In genomic region chr22:46171940-46172339, GRCh38 we compare ENCODE assay signal across 12 cellular contexts. TPM values are rescaled to one million over a fixed set of nuclear protein-coding genes. Genes with fewer than 3 reads are reported as not detected.
DNase-seq lines count a peak whose midpoint lies in the region; ATAC-seq, FAIRE-seq and TF ChIP-seq lines count a peak whose summit lies in the region.
"Had no signal": no experiment of that assay in that cellular context is flagged by ENCODE, and none has a peak within 500 bp of the region (broad histone marks: within the 10 kb centered on the region; RNA-seq: fewer than 3 reads in every experiment).

No MANE protein-coding gene starts in this region.

- ATAC-seq in GM21423 (IDR thresholded peaks at IDR 0.05; ENCODE audit: unreplicated experiment), result no peak
- no peak for ATAC-seq in HG03457 (IDR thresholded peaks at IDR 0.05; ENCODE audit: unreplicated experiment)

- no peak for FAIRE-seq in GM12891 (lab: Jason Lieb, UNC)
- FAIRE-seq: endothelial cell of umbilical vein had no signal

- TF ChIP-seq POLR2A in GM12891 (IDR thresholded peaks at IDR 0.05; ENCODE audit: low read depth, low read length), result no peak

- DNase-seq in AG08396 (ENCODE audit: low spot score), result peak; percentile 44
- DNase-seq in HT1080 (ENCODE audit: low read depth), result peak; percentile 90
- peak; percentile 27 for DNase-seq in amniotic stem cell (lab: John Stamatoyannopoulos, UW)
- DNase-seq in hepatic stellate cell (ENCODE audit: low spot score), result peak; percentile 31
- DNase-seq in D341Med (ENCODE audit: low spot score), result no peak
- no peak for DNase-seq in GM12891 (ENCODE audit: insufficient read length, low spot score)
- DNase-seq: activated T-cell treated with anti-CD3 and anti-CD28 coated beads for 4 hours; NCI-H1092 treated with DMSO at 0.1 percent for 48 hours; stimulated activated CD4-positive, alpha-beta T cell treated with anti-CD3 and anti-CD28 coated beads, Interleukin-4, amount 100 ng/mL, for 1 hour had no signal

TF ChIP-seq in GM12891, 5 proteins besides CTCF, POLR2A, EP300 and RAD21:
- TF ChIP-seq PAX5 (IDR thresholded peaks at IDR 0.05; ENCODE audit: insufficient read depth, low read length, severe bottlenecking) (no peak), TAF1 (IDR thresholded peaks at IDR 0.05; ENCODE audit: low read depth, low read length) (no peak), POU2F2 (IDR thresholded peaks at IDR 0.05; ENCODE audit: low read depth, low read length) (no peak), SPI1 (IDR thresholded peaks at IDR 0.05; ENCODE audit: low read depth, low read length) (no peak), POLR2AphosphoS5 (IDR thresholded peaks at IDR 0.05; ENCODE audit: low read depth, low read length) (no peak)

RNA-seq across cellular contexts. Expression of gene PPARA, which starts 21.6 kb away (rescaled TPM):
- 4.3 and 4.7 TPM in 2 replicates for total RNA-seq in HT1080 (2014; rRNA removed; shearing (Covaris generic))
- 4.1 and 4.9 TPM in 2 replicates for polyA plus RNA-seq in HT1080 (2015; cell fraction: cytosol; rRNA removed)
- 3.8 and 6.5 TPM in 2 replicates for polyA plus RNA-seq in HT1080 (2015; cell fraction: nucleus; rRNA removed)
- 3.0 TPM for polyA plus RNA-seq in GM12891 (2012; ENCODE audit: low read depth, missing spikeins)

Comparison
In these comparisons a context has a peak if more than half of its experiments do, and no peak if none do; other contexts are left out.
1. DNase-seq: peak in AG08396 (single experiment), HT1080 (single experiment), amniotic stem cell (single experiment) and hepatic stellate cell (single experiment); none in D341Med (single experiment) and GM12891 (single experiment).